26 cellular contexts compared by ENCODE assay signal in the genomic region with DNA sequence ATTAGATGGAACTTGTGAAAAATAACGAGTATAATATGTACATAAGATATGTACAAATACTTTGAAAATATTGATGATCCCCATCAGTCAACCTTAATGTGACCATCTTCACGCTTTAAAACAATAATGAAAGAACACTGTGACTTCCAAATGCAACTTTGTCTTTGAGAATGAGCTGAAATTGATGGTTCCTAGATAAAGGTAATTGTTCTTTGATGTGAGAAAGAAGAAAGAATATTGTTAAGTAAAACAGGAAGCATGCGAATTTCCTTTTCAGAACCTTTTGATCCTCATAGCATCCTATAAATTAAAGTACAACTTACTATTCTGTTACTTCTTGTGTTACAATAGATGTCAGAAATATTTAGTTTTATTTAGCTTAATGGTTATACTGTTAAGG. TPM values are rescaled to one million over a fixed set of nuclear protein-coding genes. Genes with fewer than 3 reads are reported as not detected.
"Had no signal": no experiment of that assay in that cellular context is flagged by ENCODE, and none has a peak within 500 bp of the region (broad histone marks: within the 10 kb centered on the region; RNA-seq: fewer than 3 reads in every experiment).

No MANE protein-coding gene starts in this region.

- H3K27me3 ChIP-seq: breast epithelium had no signal

- H3K4me1 ChIP-seq: breast epithelium, SJSA1 had no signal

- ATAC-seq: activated CD4-positive, CD25-positive, alpha-beta regulatory T cell treated with anti-CD3 and anti-CD28 coated beads, Interleukin-2, amount 50 U/mL, for 24 hours; activated CD8-positive, alpha-beta T cell treated with anti-CD3 and anti-CD28 coated beads for 36 hours; K562; PC-3; SK-N-SH treated with all-trans-retinoic acid at 6 μM for 48 hours had no signal

- H3K4me3 Mint-ChIP-seq: activated CD8-positive, alpha-beta T cell treated with anti-CD3 and anti-CD28 coated beads for 36 hours; T-helper 1 cell treated with Interleukin-12 subunit alpha and Interleukin-12 subunit beta and Interleukin-4 antibody, amounts not matched to agents 30 μg/mL and 1 μg/mL, for 36 hours had no signal

- DNase-seq: activated CD4-positive, alpha-beta T cell treated with anti-CD3 and anti-CD28 coated beads for 4 hours; activated CD8-positive, alpha-beta memory T cell treated with anti-CD3 and anti-CD28 coated beads, Interleukin-2, amount 50 U/mL, for 4 hours; activated CD8-positive, alpha-beta T cell treated with anti-CD3 and anti-CD28 coated beads for 36 hours; activated gamma-delta T cell treated with Interleukin-2 at 50 U/mL for 16 hours; activated naive CD4-positive, alpha-beta T cell treated with anti-CD3 and anti-CD28 coated beads, Interleukin-2, amount 50 U/mL, for 16 hours; activated T-cell treated with anti-CD3 and anti-CD28 coated beads, Interleukin-2, amount 50 U/mL, for 1 hour; aorta; caudate nucleus; Karpas-422; NCI-H1105 treated with DMSO at 0.1 percent for 48 hours; NCI-H1436 treated with DMSO at 0.1 percent for 48 hours; NCI-H187; NCI-H2081; NCI-H510A treated with DMSO at 0.1 percent for 48 hours; PC-3; SHP77; SW 1271; T1000; WERI-Rb-1 had no signal

- H3K27me3 Mint-ChIP-seq: activated CD8-positive, alpha-beta T cell treated with anti-CD3 and anti-CD28 coated beads for 36 hours had no signal

- H3K36me3 ChIP-seq: breast epithelium, SJSA1, WERI-Rb-1 had no signal

- H3K27ac ChIP-seq: breast epithelium, SJSA1, WERI-Rb-1 had no signal

- H3K9me3 Mint-ChIP-seq: activated CD8-positive, alpha-beta T cell treated with anti-CD3 and anti-CD28 coated beads for 36 hours had no signal

- H3K4me3 ChIP-seq: breast epithelium, K562, SJSA1 had no signal

- H3K9me3 ChIP-seq: breast epithelium, SJSA1 had no signal

- H3K27ac Mint-ChIP-seq: activated CD8-positive, alpha-beta T cell treated with anti-CD3 and anti-CD28 coated beads for 36 hours; activated T-helper 2 cell treated with anti-CD3 and anti-CD28 coated beads, Interferon-gamma antibody, Interleukin-2, Interleukin-4, amounts not matched to agents 10 μg/mL and 5 μg/mL and 100 μg/mL, durations not matched to agents 14 hours and 24 hours and 36 hours; T-helper 1 cell treated with Interleukin-12 subunit alpha and Interleukin-12 subunit beta and Interleukin-4 antibody, amounts not matched to agents 30 μg/mL and 1 μg/mL, for 36 hours had no signal

RNA-seq across cellular contexts. Expression of gene IL2, which starts 22.2 kb away (rescaled TPM):
- total RNA-seq: aorta, PC-3, SJSA1 had no signal

RNA-seq across cellular contexts. Expression of gene ADAD1, which starts 55.5 kb away (rescaled TPM):
- total RNA-seq: activated CD8-positive, alpha-beta T cell treated with anti-CD3 and anti-CD28 coated beads for 36 hours; activated T-helper 2 cell treated with anti-CD3 and anti-CD28 coated beads, Interferon-gamma antibody, Interleukin-2, Interleukin-4, amounts not matched to agents 10 μg/mL and 5 μg/mL and 100 μg/mL, durations not matched to agents 14 hours and 24 hours and 36 hours; aorta; breast epithelium; K562; PC-3; SJSA1 had no signal
